ENCODE assay signal across 24 cellular contexts in the genomic region with DNA sequence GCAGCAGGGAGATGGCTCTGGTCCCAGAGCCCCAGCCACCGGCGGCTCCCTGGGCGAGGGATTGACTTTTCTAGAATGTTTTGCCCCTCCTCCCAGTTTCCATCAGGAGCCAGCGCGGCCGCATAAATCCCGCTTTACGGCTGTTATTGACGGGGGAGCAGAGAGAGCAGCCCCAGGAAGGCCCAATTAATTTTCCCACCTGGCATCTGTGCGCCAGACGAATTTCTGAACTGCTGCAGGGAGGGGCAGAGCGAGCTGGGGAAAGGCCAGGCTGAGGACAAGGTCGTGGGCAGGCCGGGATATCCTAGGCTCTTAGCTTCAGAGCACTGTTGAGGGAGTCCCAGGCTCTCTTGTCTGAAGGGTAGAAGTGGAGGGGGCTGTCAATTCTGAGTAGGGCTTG. TPM values are rescaled to one million over a fixed set of nuclear protein-coding genes. Genes with fewer than 3 reads are reported as not detected.
DNase-seq lines count a peak whose midpoint lies in the region; ATAC-seq lines count a peak whose summit lies in the region.
"Had no signal": no experiment of that assay in that cellular context is flagged by ENCODE, and none has a peak within 500 bp of the region (broad histone marks: within the 10 kb centered on the region; RNA-seq: fewer than 3 reads in every experiment).

No MANE protein-coding gene starts in this region.

- peaks cover 6% of the 10 kb centered on the region for H3K27me3 ChIP-seq in H7 (ENCODE audit: control insufficient read depth, insufficient read depth, low read length)
- H3K27me3 ChIP-seq: testis had no signal

- H3K4me3 ChIP-seq in H7 (ENCODE audit: insufficient read depth, low read depth, low read length) = no peak overlapping the region
- H3K4me3 ChIP-seq: BLaER1 treated with 17β-estradiol and CSF1 and Interleukin-3, amounts not matched to agents 10 nM and 100 nM; breast epithelium; left lung; PC-9; skin epidermis; testis had no signal

- no peaks in the 10 kb centered on the region for H3K36me3 ChIP-seq in H7 (replicated peaks; ENCODE audit: control insufficient read depth, insufficient read depth, low read length)
- H3K36me3 ChIP-seq: BLaER1 treated with 17β-estradiol and CSF1 and Interleukin-3, amounts not matched to agents 10 nM and 100 nM; breast epithelium; left lung had no signal

- peak; percentile 78 for DNase-seq in D341Med (ENCODE audit: low spot score)
- peak; percentile 66 for DNase-seq in H7
- DNase-seq in NCI-H69 (lab: John Stamatoyannopoulos, UW) = peak; percentile 75
- DNase-seq in myocyte (ENCODE audit: low read depth) = peak; percentile 52
- DNase-seq in cerebellar cortex (ENCODE audit: low spot score) = no peak
- DNase-seq in activated CD4-positive, CD25-positive, alpha-beta regulatory T cell (lab: John Stamatoyannopoulos, UW) = no peak
- DNase-seq in HCEC 1CT = no peak
- DNase-seq: hypothalamus, left lung, NCI-H1092 treated with DMSO at 0.1 percent for 48 hours, T1000, testis had no signal

- ATAC-seq in HG02973 (IDR thresholded peaks at IDR 0.05; ENCODE audit: unreplicated experiment) = no peak
- ATAC-seq: left lung; stimulated activated naive CD8-positive, alpha-beta T cell treated with anti-CD3 and anti-CD28 coated beads, Interleukin-15, Interleukin-2, amounts not matched to agents 100 U/mL and 50 U/mL, for 24 hours; WTC11 had no signal

RNA-seq across cellular contexts. Expression of a gene that starts 24.7 kb away (rescaled TPM):
- total RNA-seq in H7 (2014; rRNA removed; shearing (Covaris generic)) = not detected in 2 replicates
- not detected in 2 replicates for total RNA-seq in myocyte
- not detected for polyA plus RNA-seq in myocyte (2012)
- total RNA-seq: activated naive CD4-positive, alpha-beta T cell treated with anti-CD3 and anti-CD28 coated beads for 36 hours; activated T-helper 1 cell treated with anti-CD3 and anti-CD28 coated beads, Interleukin-12 subunit alpha, Interleukin-12 subunit beta, Interleukin-2, Interleukin-4 antibody, amounts not matched to agents 30 ng/mL and 10 ng/mL and 1 ng/mL, durations not matched to agents 14 hours and 24 hours and 36 hours; breast epithelium; Daoy; left lung; PC-9; urinary bladder; WTC11 had no signal
- polyA plus RNA-seq: AG04450, urinary bladder had no signal

Comparison
In these comparisons a context has a peak if more than half of its experiments do, and no peak if none do; other contexts are left out.
1. DNase-seq: peak in D341Med (single experiment), H7 (single experiment), NCI-H69 (single experiment) and myocyte (single experiment); none in cerebellar cortex (single experiment), activated CD4-positive, CD25-positive, alpha-beta regulatory T cell (0 of 4) and HCEC 1CT (single experiment).